ENCODE assay signal across 10 cellular contexts in genomic region chr5:168947212-168947868, GRCh38.
A peak's percentile ranks its signal among the peaks of the same experiment; 100 is the strongest.
DNase-seq lines count a peak whose midpoint lies in the region; ATAC-seq and TF ChIP-seq lines count a peak whose summit lies in the region.
"Had no signal": no experiment of that assay in that cellular context is flagged by ENCODE, and none has a peak within 500 bp of the region (broad histone marks: within the 10 kb centered on the region; RNA-seq: fewer than 3 reads in every experiment).

No MANE protein-coding gene starts in this region.

- no peak overlapping the region for H3K9ac ChIP-seq in HCT116 (ENCODE audit: low read length)

- no peaks in the 10 kb centered on the region for H3K27me3 Mint-ChIP-seq in activated naive CD4-positive, alpha-beta T cell treated with anti-CD3 and anti-CD28 coated beads for 36 hours (ENCODE audit: low read depth)
- H3K27me3 Mint-ChIP-seq: CD4-positive, alpha-beta memory T cell had no signal

- POLR2A ChIA-PET in HCT116 (lab: Charles Lee): no interaction called here

- H3K9me3 ChIP-seq in HCT116 (ENCODE audit: control insufficient read depth in 1 of 2, insufficient read depth in 1 of 2, low read depth in 1 of 2, low read length in 2 of 2): no peaks in the 10 kb centered on the region

- no peak for TF ChIP-seq POLR2A in HCT116 (IDR thresholded peaks at IDR 0.05; ENCODE audit: borderline replicate concordance, extremely low read depth, insufficient read depth, insufficient read length)

- BruUV-seq in HCT116 (replicated peaks; lab: Mats Ljungman, UMichigan): no TSS peak

- H3K4me1 Mint-ChIP-seq in activated naive CD4-positive, alpha-beta T cell treated with anti-CD3 and anti-CD28 coated beads for 36 hours (ENCODE audit: low read depth): no peaks in the 10 kb centered on the region
- H3K4me1 Mint-ChIP-seq: activated naive CD4-positive, alpha-beta T cell treated with anti-CD3 and anti-CD28 coated beads, Interleukin-2, amount 50 U/mL, for 24 hours; CD4-positive, alpha-beta memory T cell had no signal

- CTCF ChIA-PET in HCT116 (lab: Charles Lee): interaction anchor here (0.9 to 1.0 kb wide), 2 partner anchors 10 to 240 kb away, joined by 3 read pairs; no protein-coding TSS in a partner anchor
- CTCF ChIA-PET in activated naive CD4-positive, alpha-beta T cell treated with anti-CD3 and anti-CD28 coated beads for 36 hours (lab: Charles Lee): interaction anchor here (1.3 kb wide), 1 partner anchor 200 kb away, joined by 4 read pairs; no protein-coding TSS in a partner anchor

- peak; percentile 44 to 94 (median 84) for TF ChIP-seq CTCF in HCT116 (IDR thresholded peaks at IDR 0.05 in 2 of 3, conservative IDR thresholded peaks at IDR 0.05 in 1 of 3; ENCODE audit: borderline replicate concordance in 1 of 3, insufficient read depth in 1 of 3, low read depth in 2 of 3, low read length in 2 of 3)

- H3K4me3 Mint-ChIP-seq in activated naive CD4-positive, alpha-beta T cell treated with anti-CD3 and anti-CD28 coated beads for 36 hours: no peak overlapping the region
- H3K4me3 Mint-ChIP-seq: activated naive CD4-positive, alpha-beta T cell treated with anti-CD3 and anti-CD28 coated beads, Interleukin-2, amount 50 U/mL, for 24 hours; CD4-positive, alpha-beta memory T cell had no signal

- no peak overlapping the region for H3K4me2 ChIP-seq in HCT116 (ENCODE audit: low read length)

- no peaks in the 10 kb centered on the region for H3K9me2 ChIP-seq in HCT116 (ENCODE audit: insufficient read depth)

- H3K4me3 ChIP-seq in HCT116 (replicated peaks in 1 of 2; ENCODE audit: low read depth in 1 of 2, low read length in 2 of 2): no peak overlapping the region

- ATAC-seq in HCT116: peak; percentile 98
- peak; percentile 65 for ATAC-seq in left ventricle myocardium superior

- DNase-seq in NCI-H2196 (lab: John Stamatoyannopoulos, UW; ENCODE audit: unreplicated experiment): peak; percentile 14
- no peak for DNase-seq in NCI-H2196 treated with DMSO at 0.1 percent for 48 hours (lab: John Stamatoyannopoulos, UW; ENCODE audit: unreplicated experiment)
- DNase-seq in HCT116 (ENCODE audit: low read depth, low spot score): no peak
- peak; percentile 9 for DNase-seq in NCI-H2171 (lab: John Stamatoyannopoulos, UW)
- DNase-seq in activated naive CD4-positive, alpha-beta T cell treated with anti-CD3 and anti-CD28 coated beads for 36 hours: peak; percentile 62
- peak; percentile 53 for DNase-seq in left ventricle myocardium superior
- peak; percentile 0 to 15 (median 6) for DNase-seq in stimulated activated CD4-positive, alpha-beta T cell treated with anti-CD3 and anti-CD28 coated beads, Interleukin-1b, Interleukin-23, amount 100 ng/mL, for 24 hours (ENCODE audit: low read depth in 4 of 4, low spot score in 1 of 4)
- no peak for DNase-seq in putamen (ENCODE audit: low spot score)

- peak; percentile 64 for TF ChIP-seq RAD21 in HCT116 (IDR thresholded peaks at IDR 0.05; ENCODE audit: low read depth)

- H4K20me1 ChIP-seq in HCT116 (ENCODE audit: insufficient read depth): no peaks in the 10 kb centered on the region

- H3K4me1 ChIP-seq in HCT116 (ENCODE audit: control insufficient read depth in 1 of 2, insufficient read depth in 2 of 2, low read length in 2 of 2): no peaks in the 10 kb centered on the region

- peaks cover 9% of the 10 kb centered on the region; the same call in 1 of the 2 replicates for H3K27me3 ChIP-seq in HCT116 (ENCODE audit: insufficient read depth, low read length)

- no peaks in the 10 kb centered on the region for H3K79me2 ChIP-seq in HCT116 (ENCODE audit: insufficient read depth, low read length)

- no peak overlapping the region for H3K27ac ChIP-seq in HCT116 (ENCODE audit: low read depth, low read length)

- H3K9me3 Mint-ChIP-seq in activated naive CD4-positive, alpha-beta T cell treated with anti-CD3 and anti-CD28 coated beads for 36 hours: no peaks in the 10 kb centered on the region
- H3K9me3 Mint-ChIP-seq: activated naive CD4-positive, alpha-beta T cell treated with anti-CD3 and anti-CD28 coated beads, Interleukin-2, amount 50 U/mL, for 24 hours; CD4-positive, alpha-beta memory T cell had no signal

- H3K27ac Mint-ChIP-seq in activated naive CD4-positive, alpha-beta T cell treated with anti-CD3 and anti-CD28 coated beads for 36 hours: no peak overlapping the region
- H3K27ac Mint-ChIP-seq: activated naive CD4-positive, alpha-beta T cell treated with anti-CD3 and anti-CD28 coated beads, Interleukin-2, amount 50 U/mL, for 24 hours; CD4-positive, alpha-beta memory T cell had no signal

- H3K36me3 ChIP-seq in HCT116 (ENCODE audit: control insufficient read depth in 1 of 2, insufficient read depth in 2 of 2, low read length in 2 of 2): no peaks in the 10 kb centered on the region

- H3K36me3 Mint-ChIP-seq in activated naive CD4-positive, alpha-beta T cell treated with anti-CD3 and anti-CD28 coated beads for 36 hours (ENCODE audit: low read depth): no peaks in the 10 kb centered on the region
- H3K36me3 Mint-ChIP-seq: activated naive CD4-positive, alpha-beta T cell treated with anti-CD3 and anti-CD28 coated beads, Interleukin-2, amount 50 U/mL, for 24 hours; CD4-positive, alpha-beta memory T cell had no signal

- intact Hi-C loops in HCT116 (cut with micrococcal nuclease): loop anchor here (2.0 to 10.0 kb wide), 3 partner anchors 243 to 1270 kb away; no protein-coding TSS in a partner anchor
- intact Hi-C loops in activated naive CD4-positive, alpha-beta T cell treated with anti-CD3 and anti-CD28 coated beads for 36 hours (cut with micrococcal nuclease): loop anchor here (1.0 to 10.0 kb wide), 5 partner anchors 200 to 673 kb away; no protein-coding TSS in a partner anchor
- intact Hi-C loops in left ventricle myocardium superior (cut with micrococcal nuclease): no loop called here

- RAD21 ChIA-PET in HCT116 (lab: Charles Lee; ENCODE audit: low non-redundant PET in 1 of 2, low total read pairs in 2 of 2, uncharacterized antibody in 2 of 2, unreplicated experiment in 2 of 2): no interaction called here

- no peak overlapping the region for H2AFZ ChIP-seq in HCT116 (ENCODE audit: low read depth, low read length, poor library complexity, severe bottlenecking)

TF ChIP-seq in HCT116, 20 proteins besides CTCF, POLR2A, EP300 and RAD21:
- TF ChIP-seq SRF (IDR thresholded peaks at IDR 0.05; ENCODE audit: low read depth) (no peak), SIN3A (IDR thresholded peaks at IDR 0.05; ENCODE audit: low read depth) (no peak), CEBPB (IDR thresholded peaks at IDR 0.05; ENCODE audit: low read depth) (no peak), EZH2 (IDR thresholded peaks at IDR 0.05) (no peak), ZBTB33 (IDR thresholded peaks at IDR 0.05; ENCODE audit: extremely low read depth, insufficient replicate concordance, low read length) (no peak), ZNF274 (IDR thresholded peaks at IDR 0.05; ENCODE audit: low read depth, low read length) (no peak), POLR2AphosphoS5 (IDR thresholded peaks at IDR 0.05; ENCODE audit: low read depth, low read length) (no peak), CBX3 (IDR thresholded peaks at IDR 0.05; ENCODE audit: low read depth) (no peak), REST (IDR thresholded peaks at IDR 0.05; ENCODE audit: low read depth) (no peak)
TF ChIP-seq in HCT116: peak in this region for 0.

Comparison
In these comparisons a context has a peak if more than half of its experiments do, and no peak if none do; other contexts are left out.
1. DNase-seq: peak in NCI-H2196 (single experiment), NCI-H2171 (single experiment), activated naive CD4-positive, alpha-beta T cell treated with anti-CD3 and anti-CD28 coated beads for 36 hours (single experiment), left ventricle myocardium superior (single experiment) and stimulated activated CD4-positive, alpha-beta T cell treated with anti-CD3 and anti-CD28 coated beads, Interleukin-1b, Interleukin-23, amount 100 ng/mL, for 24 hours (4 of 4); none in NCI-H2196 treated with DMSO at 0.1 percent for 48 hours (single experiment), HCT116 (single experiment) and putamen (single experiment).